In the genomic region with DNA sequence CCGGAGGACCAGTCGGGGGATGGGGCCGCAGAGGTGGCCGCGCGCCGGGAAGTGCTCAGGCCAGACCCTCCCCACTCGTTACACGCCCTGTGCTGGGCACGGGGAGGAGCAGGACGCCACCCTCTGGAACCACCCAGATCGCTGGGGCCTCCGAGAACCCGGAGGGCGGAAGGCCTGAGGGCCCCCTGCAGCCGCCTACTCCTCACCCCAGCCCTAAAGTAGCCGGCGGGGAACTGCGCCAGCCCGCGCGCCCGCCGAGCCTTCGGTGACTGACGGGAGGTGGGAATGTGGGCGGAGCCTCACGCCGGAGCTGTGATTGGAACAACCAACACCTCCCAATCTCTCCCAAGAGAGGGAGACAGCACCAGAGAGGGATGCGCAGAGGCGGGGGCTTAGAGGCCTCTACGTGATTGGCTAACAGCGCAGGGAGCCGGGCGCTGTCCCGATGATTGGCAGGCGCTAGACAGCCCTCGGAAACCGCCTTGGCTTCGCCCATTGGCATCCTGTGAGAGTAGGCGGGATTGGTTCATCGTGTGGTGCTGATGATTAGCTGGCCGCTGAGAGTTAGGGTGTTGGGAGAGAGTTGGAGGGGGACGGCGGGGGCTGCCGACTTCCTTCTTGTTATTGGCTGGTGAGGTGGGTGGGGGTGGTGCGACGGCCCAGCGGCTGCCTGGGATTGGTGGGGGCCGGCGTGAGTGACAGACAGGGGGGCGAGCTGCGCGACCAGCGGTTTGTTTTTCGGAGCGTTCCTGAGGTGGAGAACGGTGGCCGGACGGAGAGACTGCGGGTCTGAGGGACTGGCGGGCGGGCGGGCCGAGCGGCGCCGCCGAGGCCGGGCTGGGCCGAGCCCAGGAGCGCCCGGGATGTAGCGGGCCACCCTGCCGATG, we compare ENCODE assay signal across 1 cellular context.
TF ChIP-seq lines count a peak whose summit lies in the region.

A gene (plus strand): TSS at position 734 of the 887 bp plus-strand sequence. CDS start 343 bp downstream, outside the sequence.

TF ChIP-seq in K562, 482 proteins besides CTCF, POLR2A, EP300 and RAD21 (continued from another document and continues in another):
- TF ChIP-seq, protein P1, sequence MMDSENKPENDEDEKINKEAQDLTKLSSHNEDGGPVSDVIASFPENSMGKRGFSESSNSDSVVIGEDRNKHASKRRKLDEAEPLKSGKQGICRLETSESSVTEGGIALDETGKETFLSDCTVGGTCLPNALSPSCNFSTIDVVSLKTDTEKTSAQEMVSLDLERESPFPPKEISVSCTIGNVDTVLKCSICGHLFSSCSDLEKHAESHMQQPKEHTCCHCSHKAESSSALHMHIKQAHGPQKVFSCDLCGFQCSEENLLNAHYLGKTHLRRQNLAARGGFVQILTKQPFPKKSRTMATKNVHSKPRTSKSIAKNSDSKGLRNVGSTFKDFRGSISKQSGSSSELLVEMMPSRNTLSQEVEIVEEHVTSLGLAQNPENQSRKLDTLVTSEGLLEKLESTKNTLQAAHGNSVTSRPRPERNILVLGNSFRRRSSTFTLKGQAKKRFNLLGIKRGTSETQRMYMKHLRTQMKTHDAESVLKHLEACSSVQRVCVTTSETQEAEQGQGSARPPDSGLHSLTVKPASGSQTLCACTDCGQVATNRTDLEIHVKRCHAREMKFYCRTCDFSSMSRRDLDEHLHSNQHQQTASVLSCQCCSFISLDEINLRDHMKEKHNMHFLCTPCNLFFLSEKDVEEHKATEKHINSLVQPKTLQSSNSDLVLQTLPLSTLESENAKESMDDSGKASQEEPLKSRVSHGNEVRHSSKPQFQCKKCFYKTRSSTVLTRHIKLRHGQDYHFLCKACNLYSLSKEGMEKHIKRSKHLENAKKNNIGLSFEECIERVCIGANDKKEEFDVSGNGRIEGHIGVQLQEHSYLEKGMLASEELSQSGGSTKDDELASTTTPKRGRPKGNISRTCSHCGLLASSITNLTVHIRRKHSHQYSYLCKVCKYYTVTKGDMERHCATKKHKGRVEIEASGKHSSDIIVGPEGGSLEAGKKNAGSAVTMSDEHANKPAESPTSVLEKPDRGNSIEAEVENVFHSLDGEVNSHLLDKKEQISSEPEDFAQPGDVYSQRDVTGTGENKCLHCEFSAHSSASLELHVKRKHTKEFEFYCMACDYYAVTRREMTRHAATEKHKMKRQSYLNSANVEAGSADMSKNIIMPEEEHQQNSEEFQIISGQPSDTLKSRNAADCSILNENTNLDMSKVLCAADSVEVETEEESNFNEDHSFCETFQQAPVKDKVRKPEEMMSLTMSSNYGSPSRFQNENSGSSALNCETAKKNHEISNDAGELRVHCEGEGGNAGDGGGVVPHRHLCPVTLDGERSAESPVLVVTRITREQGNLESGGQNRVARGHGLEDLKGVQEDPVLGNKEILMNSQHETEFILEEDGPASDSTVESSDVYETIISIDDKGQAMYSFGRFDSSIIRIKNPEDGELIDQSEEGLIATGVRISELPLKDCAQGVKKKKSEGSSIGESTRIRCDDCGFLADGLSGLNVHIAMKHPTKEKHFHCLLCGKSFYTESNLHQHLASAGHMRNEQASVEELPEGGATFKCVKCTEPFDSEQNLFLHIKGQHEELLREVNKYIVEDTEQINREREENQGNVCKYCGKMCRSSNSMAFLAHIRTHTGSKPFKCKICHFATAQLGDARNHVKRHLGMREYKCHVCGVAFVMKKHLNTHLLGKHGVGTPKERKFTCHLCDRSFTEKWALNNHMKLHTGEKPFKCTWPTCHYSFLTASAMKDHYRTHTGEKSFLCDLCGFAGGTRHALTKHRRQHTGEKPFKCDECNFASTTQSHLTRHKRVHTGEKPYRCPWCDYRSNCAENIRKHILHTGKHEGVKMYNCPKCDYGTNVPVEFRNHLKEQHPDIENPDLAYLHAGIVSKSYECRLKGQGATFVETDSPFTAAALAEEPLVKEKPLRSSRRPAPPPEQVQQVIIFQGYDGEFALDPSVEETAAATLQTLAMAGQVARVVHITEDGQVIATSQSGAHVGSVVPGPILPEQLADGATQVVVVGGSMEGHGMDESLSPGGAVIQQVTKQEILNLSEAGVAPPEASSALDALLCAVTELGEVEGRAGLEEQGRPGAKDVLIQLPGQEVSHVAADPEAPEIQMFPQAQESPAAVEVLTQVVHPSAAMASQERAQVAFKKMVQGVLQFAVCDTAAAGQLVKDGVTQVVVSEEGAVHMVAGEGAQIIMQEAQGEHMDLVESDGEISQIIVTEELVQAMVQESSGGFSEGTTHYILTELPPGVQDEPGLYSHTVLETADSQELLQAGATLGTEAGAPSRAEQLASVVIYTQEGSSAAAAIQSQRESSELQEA (IDR thresholded peaks at IDR 0.05; ENCODE audit: low read depth), result peak; percentile 64; the same call in 1 of the 2 replicates
- peak in 1 of 3 experiments; percentile 20 for TF ChIP-seq YY1 (IDR thresholded peaks at IDR 0.05; ENCODE audit: borderline replicate concordance in 1 of 3, control insufficient read depth in 1 of 3, extremely low read depth in 1 of 3, insufficient read depth in 3 of 3, insufficient read length in 1 of 3, insufficient replicate concordance in 2 of 3, low read depth in 1 of 3, low read length in 2 of 3)
- TF ChIP-seq ASH1L (IDR thresholded peaks at IDR 0.05; ENCODE audit: borderline replicate concordance, low read depth, partially characterized antibody), result peak; percentile 91
- TF ChIP-seq, protein P2, sequence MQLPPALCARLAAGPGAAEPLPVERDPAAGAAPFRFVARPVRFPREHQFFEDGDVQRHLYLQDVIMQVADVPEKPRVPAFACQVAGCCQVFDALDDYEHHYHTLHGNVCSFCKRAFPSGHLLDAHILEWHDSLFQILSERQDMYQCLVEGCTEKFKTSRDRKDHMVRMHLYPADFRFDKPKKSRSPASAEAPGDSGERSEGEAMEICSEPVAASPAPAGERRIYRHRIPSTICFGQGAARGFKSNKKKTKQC (CRISPR knock-in tag; IDR thresholded peaks at IDR 0.05), result peak; percentile 15; the same call in 1 of the 2 replicates
- peak in 1 of 2 experiments; percentile 85; a peak in 1 of 4 replicates for TF ChIP-seq KDM4B (IDR thresholded peaks at IDR 0.05; ENCODE audit: borderline replicate concordance in 2 of 2, low read depth in 1 of 2)
- TF ChIP-seq CHCHD3 (CRISPR knock-in tag; IDR thresholded peaks at IDR 0.05), result no peak
- TF ChIP-seq GTF2F1 (IDR thresholded peaks at IDR 0.05; ENCODE audit: low read depth, low read length), result no peak
- TF ChIP-seq CREB1 (IDR thresholded peaks at IDR 0.05), result peak; percentile 40; the same call in 1 of the 2 replicates
- TF ChIP-seq CREB1 (CRISPR knock-in tag; IDR thresholded peaks at IDR 0.05), result peak; percentile 44; the same call in 1 of the 2 replicates
- TF ChIP-seq SMARCE1 (IDR thresholded peaks at IDR 0.05), result 0 out of 2 replicates have a peak, but pooled peaks have one; percentile 13
- TF ChIP-seq ZNF24 (IDR thresholded peaks at IDR 0.05), result no peak
- TF ChIP-seq CHD2 (IDR thresholded peaks at IDR 0.05; ENCODE audit: low read depth, low read length), result peak; percentile 76
- TF ChIP-seq, protein P3, sequence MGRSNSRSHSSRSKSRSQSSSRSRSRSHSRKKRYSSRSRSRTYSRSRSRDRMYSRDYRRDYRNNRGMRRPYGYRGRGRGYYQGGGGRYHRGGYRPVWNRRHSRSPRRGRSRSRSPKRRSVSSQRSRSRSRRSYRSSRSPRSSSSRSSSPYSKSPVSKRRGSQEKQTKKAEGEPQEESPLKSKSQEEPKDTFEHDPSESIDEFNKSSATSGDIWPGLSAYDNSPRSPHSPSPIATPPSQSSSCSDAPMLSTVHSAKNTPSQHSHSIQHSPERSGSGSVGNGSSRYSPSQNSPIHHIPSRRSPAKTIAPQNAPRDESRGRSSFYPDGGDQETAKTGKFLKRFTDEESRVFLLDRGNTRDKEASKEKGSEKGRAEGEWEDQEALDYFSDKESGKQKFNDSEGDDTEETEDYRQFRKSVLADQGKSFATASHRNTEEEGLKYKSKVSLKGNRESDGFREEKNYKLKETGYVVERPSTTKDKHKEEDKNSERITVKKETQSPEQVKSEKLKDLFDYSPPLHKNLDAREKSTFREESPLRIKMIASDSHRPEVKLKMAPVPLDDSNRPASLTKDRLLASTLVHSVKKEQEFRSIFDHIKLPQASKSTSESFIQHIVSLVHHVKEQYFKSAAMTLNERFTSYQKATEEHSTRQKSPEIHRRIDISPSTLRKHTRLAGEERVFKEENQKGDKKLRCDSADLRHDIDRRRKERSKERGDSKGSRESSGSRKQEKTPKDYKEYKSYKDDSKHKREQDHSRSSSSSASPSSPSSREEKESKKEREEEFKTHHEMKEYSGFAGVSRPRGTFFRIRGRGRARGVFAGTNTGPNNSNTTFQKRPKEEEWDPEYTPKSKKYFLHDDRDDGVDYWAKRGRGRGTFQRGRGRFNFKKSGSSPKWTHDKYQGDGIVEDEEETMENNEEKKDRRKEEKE (IDR thresholded peaks at IDR 0.05; ENCODE audit: borderline replicate concordance in 1 of 2, control insufficient read depth in 1 of 2, low read depth in 2 of 2, low read length in 1 of 2), result no peak
- TF ChIP-seq, protein P4, sequence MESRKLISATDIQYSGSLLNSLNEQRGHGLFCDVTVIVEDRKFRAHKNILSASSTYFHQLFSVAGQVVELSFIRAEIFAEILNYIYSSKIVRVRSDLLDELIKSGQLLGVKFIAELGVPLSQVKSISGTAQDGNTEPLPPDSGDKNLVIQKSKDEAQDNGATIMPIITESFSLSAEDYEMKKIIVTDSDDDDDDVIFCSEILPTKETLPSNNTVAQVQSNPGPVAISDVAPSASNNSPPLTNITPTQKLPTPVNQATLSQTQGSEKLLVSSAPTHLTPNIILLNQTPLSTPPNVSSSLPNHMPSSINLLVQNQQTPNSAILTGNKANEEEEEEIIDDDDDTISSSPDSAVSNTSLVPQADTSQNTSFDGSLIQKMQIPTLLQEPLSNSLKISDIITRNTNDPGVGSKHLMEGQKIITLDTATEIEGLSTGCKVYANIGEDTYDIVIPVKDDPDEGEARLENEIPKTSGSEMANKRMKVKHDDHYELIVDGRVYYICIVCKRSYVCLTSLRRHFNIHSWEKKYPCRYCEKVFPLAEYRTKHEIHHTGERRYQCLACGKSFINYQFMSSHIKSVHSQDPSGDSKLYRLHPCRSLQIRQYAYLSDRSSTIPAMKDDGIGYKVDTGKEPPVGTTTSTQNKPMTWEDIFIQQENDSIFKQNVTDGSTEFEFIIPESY (CRISPR knock-in tag; IDR thresholded peaks at IDR 0.05), result 0 out of 2 replicates have a peak, but pooled peaks have one; percentile 46
- TF ChIP-seq, protein P5, sequence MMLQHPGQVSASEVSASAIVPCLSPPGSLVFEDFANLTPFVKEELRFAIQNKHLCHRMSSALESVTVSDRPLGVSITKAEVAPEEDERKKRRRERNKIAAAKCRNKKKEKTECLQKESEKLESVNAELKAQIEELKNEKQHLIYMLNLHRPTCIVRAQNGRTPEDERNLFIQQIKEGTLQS (IDR thresholded peaks at IDR 0.05), result peak; percentile 8; the same call in 1 of the 2 replicates
- TF ChIP-seq, protein P5 (CRISPR knock-in tag; conservative IDR thresholded peaks at IDR 0.05), result no peak
- peak; percentile 95 for TF ChIP-seq HDAC2 (IDR thresholded peaks at IDR 0.05)
- TF ChIP-seq ADNP (tag; IDR thresholded peaks at IDR 0.05), result no peak
- peak; percentile 76 for TF ChIP-seq FOS (IDR thresholded peaks at IDR 0.05; ENCODE audit: extremely low read depth, insufficient read length)
- TF ChIP-seq, protein P6, sequence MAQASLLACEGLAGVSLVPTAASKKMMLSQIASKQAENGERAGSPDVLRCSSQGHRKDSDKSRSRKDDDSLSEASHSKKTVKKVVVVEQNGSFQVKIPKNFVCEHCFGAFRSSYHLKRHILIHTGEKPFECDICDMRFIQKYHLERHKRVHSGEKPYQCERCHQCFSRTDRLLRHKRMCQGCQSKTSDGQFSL (CRISPR knock-in tag; IDR thresholded peaks at IDR 0.05), result 0 out of 2 replicates have a peak, but pooled peaks have one; percentile 46
- TF ChIP-seq, protein P6 (tag; IDR thresholded peaks at IDR 0.05), result no peak
- no peak for TF ChIP-seq KDM2B (CRISPR knock-in tag; IDR thresholded peaks at IDR 0.05)
- TF ChIP-seq, protein P7, sequence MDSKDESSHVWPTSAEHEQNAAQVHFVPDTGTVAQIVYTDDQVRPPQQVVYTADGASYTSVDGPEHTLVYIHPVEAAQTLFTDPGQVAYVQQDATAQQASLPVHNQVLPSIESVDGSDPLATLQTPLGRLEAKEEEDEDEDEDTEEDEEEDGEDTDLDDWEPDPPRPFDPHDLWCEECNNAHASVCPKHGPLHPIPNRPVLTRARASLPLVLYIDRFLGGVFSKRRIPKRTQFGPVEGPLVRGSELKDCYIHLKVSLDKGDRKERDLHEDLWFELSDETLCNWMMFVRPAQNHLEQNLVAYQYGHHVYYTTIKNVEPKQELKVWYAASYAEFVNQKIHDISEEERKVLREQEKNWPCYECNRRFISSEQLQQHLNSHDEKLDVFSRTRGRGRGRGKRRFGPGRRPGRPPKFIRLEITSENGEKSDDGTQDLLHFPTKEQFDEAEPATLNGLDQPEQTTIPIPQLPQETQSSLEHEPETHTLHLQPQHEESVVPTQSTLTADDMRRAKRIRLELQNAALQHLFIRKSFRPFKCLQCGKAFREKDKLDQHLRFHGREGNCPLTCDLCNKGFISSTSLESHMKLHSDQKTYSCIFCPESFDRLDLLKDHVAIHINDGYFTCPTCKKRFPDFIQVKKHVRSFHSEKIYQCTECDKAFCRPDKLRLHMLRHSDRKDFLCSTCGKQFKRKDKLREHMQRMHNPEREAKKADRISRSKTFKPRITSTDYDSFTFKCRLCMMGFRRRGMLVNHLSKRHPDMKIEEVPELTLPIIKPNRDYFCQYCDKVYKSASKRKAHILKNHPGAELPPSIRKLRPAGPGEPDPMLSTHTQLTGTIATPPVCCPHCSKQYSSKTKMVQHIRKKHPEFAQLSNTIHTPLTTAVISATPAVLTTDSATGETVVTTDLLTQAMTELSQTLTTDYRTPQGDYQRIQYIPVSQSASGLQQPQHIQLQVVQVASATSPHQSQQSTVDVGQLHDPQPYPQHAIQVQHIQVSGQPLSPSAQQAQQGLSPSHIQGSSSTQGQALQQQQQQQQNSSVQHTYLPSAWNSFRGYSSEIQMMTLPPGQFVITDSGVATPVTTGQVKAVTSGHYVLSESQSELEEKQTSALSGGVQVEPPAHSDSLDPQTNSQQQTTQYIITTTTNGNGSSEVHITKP (IDR thresholded peaks at IDR 0.05; ENCODE audit: partially characterized antibody), result peak; percentile 62
- peak; percentile 37 for TF ChIP-seq TAF9B (IDR thresholded peaks at IDR 0.05; ENCODE audit: partially characterized antibody)
- TF ChIP-seq CCNT2 (IDR thresholded peaks at IDR 0.05; ENCODE audit: borderline replicate concordance, extremely low read depth, insufficient read length, low read depth, low read length), result peak; percentile 48
- TF ChIP-seq CEBPB (tag; IDR thresholded peaks at IDR 0.05), result 0 out of 2 replicates have a peak, but pooled peaks have one; percentile 7
- TF ChIP-seq RBFOX2 (IDR thresholded peaks at IDR 0.05; ENCODE audit: low read depth, low read length), result peak; percentile 97
